ENCODE assay signal across 8 cellular contexts in the genomic region with DNA sequence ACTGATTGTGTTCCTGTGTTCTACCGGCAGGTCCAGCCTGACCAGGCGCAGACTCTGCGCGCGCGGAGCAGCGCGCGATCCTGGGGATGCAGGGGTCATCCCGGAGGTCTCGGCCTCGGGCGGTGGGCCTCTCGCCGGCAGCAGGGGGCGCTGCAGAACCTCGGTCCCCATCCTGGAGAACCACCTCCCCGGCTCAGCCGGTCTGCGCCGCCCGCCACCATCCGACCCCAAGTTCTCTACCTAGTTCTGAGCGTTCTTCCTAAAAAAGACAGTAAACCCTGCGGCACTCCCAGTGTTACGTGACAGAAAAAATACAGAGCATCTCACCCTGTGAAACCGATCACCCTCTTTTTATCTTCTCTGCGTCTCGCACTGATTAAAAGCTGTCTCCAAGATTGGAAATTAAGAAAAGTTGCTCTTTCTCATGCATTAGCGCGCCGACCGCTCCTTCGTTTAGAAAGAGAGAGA. TPM values are rescaled to one million over a fixed set of nuclear protein-coding genes. Genes with fewer than 3 reads are reported as not detected.
DNase-seq lines count a peak whose midpoint lies in the region; ATAC-seq and TF ChIP-seq lines count a peak whose summit lies in the region.

No MANE protein-coding gene starts in this region.

- H3K9me3 ChIP-seq in Peyer's patch: no peaks in the 10 kb centered on the region

- H3K4me3 ChIP-seq in Peyer's patch: peak overlapping the region; percentile 48 to 72 (median 65)

- ATAC-seq in GM18907 (IDR thresholded peaks at IDR 0.05; ENCODE audit: unreplicated experiment): peak; percentile 90
- ATAC-seq in HG03159 (IDR thresholded peaks at IDR 0.05; ENCODE audit: unreplicated experiment): peak; percentile 90

- peaks cover 0 to 21% (median 0%) of the 10 kb centered on the region in 4 donors for H3K4me1 ChIP-seq in Peyer's patch

- H3K36me3 ChIP-seq in Peyer's patch: no peaks in the 10 kb centered on the region

- H3K27me3 ChIP-seq in Peyer's patch: peaks cover 0 to 3% of the 10 kb centered on the region in 2 donors

- peak; percentile 47 to 82 (median 60) for TF ChIP-seq CTCF in Peyer's patch (IDR thresholded peaks at IDR 0.05)

- DNase-seq in Ammon's horn (ENCODE audit: low spot score) (peak; percentile 67), Peyer's patch (peak; percentile 75 to 90 (median 83)), glomerular visceral epithelial cell (ENCODE audit: extremely low spot score) (peak; percentile 84), occipital lobe (lab: John Stamatoyannopoulos, UW) (peak; percentile 52), superior temporal gyrus (ENCODE audit: extremely low spot score) (peak; percentile 71)
- DNase-seq in activated effector memory CD4-positive, alpha-beta T cell treated with anti-CD3 and anti-CD28 coated beads, Interleukin-2, amount 50 U/mL, for 16 hours: peak; percentile 94

- peak overlapping the region in 1 of 4 donors; percentile 8 for H3K27ac ChIP-seq in Peyer's patch

- no peak for TF ChIP-seq POLR2A in Peyer's patch (IDR thresholded peaks at IDR 0.05)

RNA-seq across cellular contexts. Expression of a gene that starts 1.6 kb away (rescaled TPM):
- total RNA-seq in Peyer's patch: 1 to 10 TPM in 1 of 4 donors, under 1 TPM in 1, not detected in 2; 0.67 to 1.1 TPM
- total RNA-seq in occipital lobe: 9.7 TPM
